26 cellular contexts compared by ENCODE assay signal in the genomic region with DNA sequence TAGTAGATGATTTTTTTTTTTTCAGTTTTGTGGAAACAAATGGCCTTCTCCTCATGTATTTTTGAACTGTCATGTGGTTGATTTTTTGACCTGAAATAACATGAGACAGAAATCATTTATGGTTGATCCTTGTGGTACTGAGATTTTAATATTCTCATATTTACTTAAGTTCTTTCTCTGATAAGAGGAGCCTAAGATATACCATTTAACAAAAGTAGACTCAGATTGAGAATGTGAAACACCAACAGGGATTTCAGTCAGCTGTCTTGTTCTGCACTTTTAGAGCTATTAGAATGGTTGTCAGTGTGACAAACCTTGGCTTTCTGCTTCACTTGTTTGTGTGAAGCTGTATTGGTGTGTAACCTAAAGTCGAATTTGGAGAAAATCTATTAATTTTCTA.
A peak's percentile ranks its signal among the peaks of the same experiment; 100 is the strongest.
DNase-seq lines count a peak whose midpoint lies in the region; ATAC-seq, FAIRE-seq and TF ChIP-seq lines count a peak whose summit lies in the region.
"Had no signal": no experiment of that assay in that cellular context is flagged by ENCODE, and none has a peak within 500 bp of the region (broad histone marks: within the 10 kb centered on the region; RNA-seq: fewer than 3 reads in every experiment).

No MANE protein-coding gene starts in this region.

- H3K4me3 ChIP-seq in A673 (ENCODE audit: low read depth, low read length, poor library complexity, severe bottlenecking) (no peak overlapping the region), body of pancreas (no peak overlapping the region)
- H3K4me3 ChIP-seq: K562, left ventricle myocardium inferior, SK-N-MC, stomach had no signal

- no peaks in the 10 kb centered on the region for H3K9me3 ChIP-seq in A673 (ENCODE audit: low read depth, low read length, poor library complexity, severe bottlenecking)
- H3K9me3 ChIP-seq in body of pancreas: no peaks in the 10 kb centered on the region
- H3K9me3 ChIP-seq: left ventricle myocardium inferior, stomach had no signal

- no peaks in the 10 kb centered on the region for H3K4me1 ChIP-seq in A673 (ENCODE audit: insufficient read depth, low read length, poor library complexity, severe bottlenecking)
- no peaks in the 10 kb centered on the region for H3K4me1 ChIP-seq in body of pancreas
- H3K4me1 ChIP-seq: left ventricle myocardium inferior, stomach had no signal

- DNase-seq in GM19239 (ENCODE audit: insufficient read length, low spot score) (no peak), A673 (ENCODE audit: low spot score) (no peak), body of pancreas (no peak), EL (no peak), hippocampal formation (lab: John Stamatoyannopoulos, UW) (no peak)
- DNase-seq: 8988T; activated CD8-positive, alpha-beta T cell treated with anti-CD3 and anti-CD28 coated beads, Interleukin-2, amount 10 ng/mL, durations not matched to agents 7 days and 5 days; activated naive CD4-positive, alpha-beta T cell treated with anti-CD3 and anti-CD28 coated beads, Interleukin-2, amount 10 ng/mL, durations not matched to agents 7 days and 5 days; activated T-cell treated with anti-CD3 and anti-CD28 coated beads, Interleukin-2, amount 50 U/mL, for 4 hours; COR-L47; DND-41; endodermal cell; glutamatergic neuron; left ventricle myocardium inferior; MV-4-11; NCI-H187 treated with DMSO at 0.1 percent for 48 hours; small intestine; stimulated activated CD4-positive, alpha-beta T cell treated with anti-CD3 and anti-CD28 coated beads, Interleukin-2, amount 100 ng/mL, for 48 hours; stomach; trophoblast cell had no signal

- H3K27ac ChIP-seq in A673 (ENCODE audit: low read depth, low read length, poor library complexity, severe bottlenecking) (no peak overlapping the region), body of pancreas (no peak overlapping the region)
- H3K27ac ChIP-seq: left ventricle myocardium inferior, SK-N-MC, stomach had no signal

- CTCF ChIA-PET in A673 (lab: Charles Lee): no interaction called here

- TF ChIP-seq POLR2A in body of pancreas (IDR thresholded peaks at IDR 0.05): no peak

- intact Hi-C loops in A673 (cut with micrococcal nuclease; ENCODE audit: unreplicated experiment) (no loop called here), body of pancreas (cut with DNase I) (no loop called here)

- peak; percentile 38 for ATAC-seq in GM18498 (IDR thresholded peaks at IDR 0.05; ENCODE audit: unreplicated experiment)
- ATAC-seq in HG02678 (IDR thresholded peaks at IDR 0.05; ENCODE audit: unreplicated experiment): peak; percentile 33
- ATAC-seq in HG03432 (IDR thresholded peaks at IDR 0.05; ENCODE audit: unreplicated experiment): peak; percentile 27
- no peak for ATAC-seq in body of pancreas
- ATAC-seq: activated CD8-positive, alpha-beta T cell treated with anti-CD3 and anti-CD28 coated beads, Interleukin-2, amount 10 ng/mL, durations not matched to agents 7 days and 5 days; activated T-cell treated with anti-CD3 and anti-CD28 coated beads, Interleukin-2, amount 50 U/mL, for 4 hours; K562 had no signal

- H3K27me3 ChIP-seq in A673 (replicated peaks; ENCODE audit: insufficient read depth, low read depth, low read length, poor library complexity): no peaks in the 10 kb centered on the region
- H3K27me3 ChIP-seq in body of pancreas: no peaks in the 10 kb centered on the region
- H3K27me3 ChIP-seq: stomach had no signal

- POLR2A ChIA-PET in A673 (lab: Charles Lee; ENCODE audit: low non-redundant PET): no interaction called here

- no TSS peak for BruUV-seq in A673 (replicated peaks; lab: Mats Ljungman, UMichigan)

- WGBS in body of pancreas, 2 donors: 35 to 42% methylated on average over 1 of the region's 1 CpG

- H3K36me3 ChIP-seq in A673 (ENCODE audit: insufficient read depth, low read length, poor library complexity, severe bottlenecking) (no peaks in the 10 kb centered on the region), body of pancreas (replicated peaks in 1 of 2; ENCODE audit: insufficient read depth in 1 of 2, low read depth in 2 of 2) (no peaks in the 10 kb centered on the region)
- H3K36me3 ChIP-seq: left ventricle myocardium inferior, stomach had no signal

- FAIRE-seq in GM19239 (lab: Jason Lieb, UNC): peak; percentile 14
- FAIRE-seq: astrocyte, K562, small intestine had no signal

- TF ChIP-seq CTCF in A673 (conservative IDR thresholded peaks at IDR 0.05; ENCODE audit: low read depth, low read length): no peak
- TF ChIP-seq CTCF in body of pancreas (IDR thresholded peaks at IDR 0.05): no peak
